In genomic region chr11:111344032-111344431, GRCh38 we compare ENCODE assay signal across 15 cellular contexts. TPM values are rescaled to one million over a fixed set of nuclear protein-coding genes. Genes with fewer than 3 reads are reported as not detected.
DNase-seq lines count a peak whose midpoint lies in the region; ATAC-seq, FAIRE-seq and TF ChIP-seq lines count a peak whose summit lies in the region.
"Had no signal": no experiment of that assay in that cellular context is flagged by ENCODE, and none has a peak within 500 bp of the region (broad histone marks: within the 10 kb centered on the region; RNA-seq: fewer than 3 reads in every experiment).

No MANE protein-coding gene starts in this region.

- no peak overlapping the region for H3K4me2 ChIP-seq in H1 (ENCODE audit: insufficient read depth in 1 of 2, low read depth in 2 of 2, low read length in 2 of 2)
- H3K4me2 ChIP-seq: BLaER1, neural progenitor cell had no signal

- H2BK5ac ChIP-seq in H1 (ENCODE audit: low read depth, low read length): no peak overlapping the region

- H2AK5ac ChIP-seq in H1 (ENCODE audit: low read depth, low read length): no peak overlapping the region

- no peak overlapping the region for H2BK12ac ChIP-seq in H1 (ENCODE audit: low read depth, low read length)

- WGBS in H1 (ENCODE audit: extremely low coverage in 1 of 2, insufficient coverage in 1 of 2, insufficient read length in 1 of 2, insufficient replicate concordance in 2 of 2, low coverage in 1 of 2, low lambda C conversion rate in 2 of 2, missing lambda C conversion rate in 1 of 2), 2 experiments: 67% methylated on average over 3 of the region's 3 CpGs; no CpG with 5 or more reads in 1 of the 2 experiments

- no peaks in the 10 kb centered on the region for H3K23me2 ChIP-seq in H1 (ENCODE audit: low read depth, low read length)

- no peak overlapping the region for H3K18ac ChIP-seq in H1 (ENCODE audit: extremely low read depth, low read length)

- no peaks in the 10 kb centered on the region for H3K79me2 ChIP-seq in H1 (ENCODE audit: control insufficient read depth in 1 of 2, insufficient read depth in 2 of 2, low read length in 2 of 2)

- H3K79me1 ChIP-seq in H1 (ENCODE audit: low read depth, low read length): no peaks in the 10 kb centered on the region

- no peak overlapping the region for H3K23ac ChIP-seq in H1 (ENCODE audit: insufficient read length)

- no peak overlapping the region for H3K4me3 ChIP-seq in A673 (ENCODE audit: low read depth, low read length, poor library complexity, severe bottlenecking)
- H3K4me3 ChIP-seq in H1 (ENCODE audit: extremely low read depth in 1 of 4, insufficient read depth in 2 of 4, low read depth in 3 of 4, low read length in 4 of 4): no peak overlapping the region
- no peak overlapping the region for H3K4me3 ChIP-seq in mucosa of descending colon
- H3K4me3 ChIP-seq: BLaER1, neural progenitor cell, suprapubic skin had no signal

- POLR2A ChIA-PET in A673 (lab: Charles Lee; ENCODE audit: low non-redundant PET) (no interaction called here), H1 (lab: Charles Lee; ENCODE audit: partially characterized antibody) (no interaction called here)

- H3K36me3 ChIP-seq in A673 (ENCODE audit: insufficient read depth, low read length, poor library complexity, severe bottlenecking) (no peaks in the 10 kb centered on the region), H1 (ENCODE audit: control insufficient read depth in 2 of 4, insufficient read depth in 4 of 4, low read length in 3 of 4) (no peaks in the 10 kb centered on the region), mucosa of descending colon (ENCODE audit: low read depth) (no peaks in the 10 kb centered on the region)
- H3K36me3 ChIP-seq: BLaER1, neural progenitor cell, suprapubic skin had no signal

- intact Hi-C loops in A673 (cut with micrococcal nuclease; ENCODE audit: unreplicated experiment): no loop called here
- intact Hi-C loops in mucosa of descending colon (cut with DNase I, micrococcal nuclease): no loop called here

- H3K4me1 ChIP-seq in A673 (ENCODE audit: insufficient read depth, low read length, poor library complexity, severe bottlenecking): peaks cover 13% of the 10 kb centered on the region
- peaks cover 0 to 6% (median 0%) of the 10 kb centered on the region in 4 experiments; a peak in 1 of 7 replicates for H3K4me1 ChIP-seq in H1 (replicated peaks in 1 of 4; ENCODE audit: control insufficient read depth in 3 of 4, insufficient read depth in 4 of 4, low read length in 3 of 4)
- no peaks in the 10 kb centered on the region for H3K4me1 ChIP-seq in mucosa of descending colon (ENCODE audit: low read depth)
- H3K4me1 ChIP-seq: BLaER1, neural progenitor cell, suprapubic skin had no signal

- H4K5ac ChIP-seq in H1 (ENCODE audit: insufficient read length, low read depth, low read length): no peak overlapping the region

- H3K14ac ChIP-seq in H1 (ENCODE audit: insufficient read length): no peak overlapping the region

- peak overlapping the region; percentile 80; the same call in 1 of the 2 replicates for H2AFZ ChIP-seq in H1 (ENCODE audit: low read length)
- H2AFZ ChIP-seq: neural progenitor cell had no signal

- H3K4ac ChIP-seq in H1 (replicated peaks; ENCODE audit: insufficient read length, low read depth, low read length): no peak overlapping the region

- TF ChIP-seq EP300 in H1 (IDR thresholded peaks at IDR 0.05; ENCODE audit: borderline replicate concordance in 1 of 2, low read depth in 2 of 2, low read length in 2 of 2): no peak

- H3K56ac ChIP-seq in H1 (replicated peaks; ENCODE audit: insufficient read length, low read depth, low read length): no peak overlapping the region

- no peak for TF ChIP-seq POLR2A in H1 (IDR thresholded peaks at IDR 0.05; ENCODE audit: control extremely low read depth in 1 of 2, low read depth in 2 of 2, low read length in 2 of 2)

- H2BK20ac ChIP-seq in H1 (ENCODE audit: low read length): no peak overlapping the region

- no peaks in the 10 kb centered on the region for H4K20me1 ChIP-seq in H1 (replicated peaks in 1 of 2; ENCODE audit: control insufficient read depth in 1 of 2, insufficient read depth in 2 of 2, low read length in 2 of 2)
- H4K20me1 ChIP-seq: BLaER1 had no signal

- no peak overlapping the region for H3K9ac ChIP-seq in H1 (replicated peaks in 1 of 4; ENCODE audit: extremely low read depth in 1 of 4, low read depth in 3 of 4, low read length in 3 of 4)
- H3K9ac ChIP-seq: BLaER1, neural progenitor cell had no signal

- H4K91ac ChIP-seq in H1 (replicated peaks; ENCODE audit: insufficient read length, low read length): no peak overlapping the region

- no TSS peak for BruUV-seq in A673 (replicated peaks; lab: Mats Ljungman, UMichigan)

- H3K27me3 ChIP-seq in A673 (replicated peaks; ENCODE audit: insufficient read depth, low read depth, low read length, poor library complexity) (no peaks in the 10 kb centered on the region), H1 (replicated peaks in 1 of 4; ENCODE audit: control insufficient read depth in 3 of 4, extremely low read depth in 1 of 4, insufficient read depth in 3 of 4, low read length in 3 of 4) (no peaks in the 10 kb centered on the region)
- H3K27me3 ChIP-seq: BLaER1, neural progenitor cell, suprapubic skin had no signal

- CTCF ChIA-PET in A673 (lab: Charles Lee) (no interaction called here), H1 (lab: Charles Lee; ENCODE audit: partially characterized antibody) (interaction anchor here (1.2 to 2.8 kb wide), 2 partner anchors 10 to 79 kb away, joined by 3 to 8 read pairs; no protein-coding TSS in a partner anchor)

- ATAC-seq in mucosa of descending colon: peak; percentile 36
- no peak for ATAC-seq in GM18867 (IDR thresholded peaks at IDR 0.05; ENCODE audit: unreplicated experiment)
- no peak for ATAC-seq in GM21515 (IDR thresholded peaks at IDR 0.05; ENCODE audit: unreplicated experiment)

- no peak overlapping the region for H3K27ac ChIP-seq in A673 (ENCODE audit: low read depth, low read length, poor library complexity, severe bottlenecking)
- no peak overlapping the region for H3K27ac ChIP-seq in H1 (ENCODE audit: low read depth, low read length)
- H3K27ac ChIP-seq: BLaER1, neural progenitor cell, suprapubic skin had no signal

- FAIRE-seq in H1 (lab: Jason Lieb, UNC): no peak

- TF ChIP-seq CTCF in A673 (conservative IDR thresholded peaks at IDR 0.05; ENCODE audit: low read depth, low read length) (no peak), H1 (IDR thresholded peaks at IDR 0.05; ENCODE audit: control extremely low read depth in 1 of 3, insufficient read depth in 1 of 3, low read depth in 1 of 3, low read length in 3 of 3) (no peak), mucosa of descending colon (IDR thresholded peaks at IDR 0.05) (no peak)

- peak; percentile 39 for DNase-seq in A673 (ENCODE audit: low spot score)
- DNase-seq in HCEC 1CT: peak; percentile 78
- no peak for DNase-seq in H1 (ENCODE audit: low read depth in 1 of 2, low spot score in 2 of 2)
- DNase-seq in mucosa of descending colon: no peak
- DNase-seq in NCI-H510A treated with DMSO at 0.1 percent for 48 hours (lab: John Stamatoyannopoulos, UW): no peak
- no peak for DNase-seq in SW480 (ENCODE audit: low spot score)
- DNase-seq: activated CD4-positive, alpha-beta T cell treated with anti-CD3 and anti-CD28 coated beads, Interleukin-2, amount 10 ng/mL, durations not matched to agents 24 days and 14 days; NCI-H2081 treated with DMSO at 0.1 percent for 48 hours; stimulated activated CD4-positive, alpha-beta T cell treated with anti-CD3 and anti-CD28 coated beads, Interleukin-4, amount 100 ng/mL, for 1 hour had no signal

- H2BK15ac ChIP-seq in H1 (ENCODE audit: low read length): no peak overlapping the region

- no peak overlapping the region for H2BK120ac ChIP-seq in H1 (replicated peaks; ENCODE audit: low read depth, low read length)

- H4K8ac ChIP-seq in H1 (ENCODE audit: extremely low read depth, insufficient read depth, low read length): no peak overlapping the region

- no peak for TF ChIP-seq RAD21 in H1 (IDR thresholded peaks at IDR 0.05 in 1 of 2, conservative IDR thresholded peaks at IDR 0.05 in 1 of 2; ENCODE audit: low read depth in 2 of 2, low read length in 2 of 2)

- peaks cover 15% of the 10 kb centered on the region for H3K9me3 ChIP-seq in A673 (ENCODE audit: low read depth, low read length, poor library complexity, severe bottlenecking)
- H3K9me3 ChIP-seq in H1 (ENCODE audit: insufficient read depth in 2 of 2, low read depth in 1 of 2, low read length in 1 of 2): no peaks in the 10 kb centered on the region
- H3K9me3 ChIP-seq in mucosa of descending colon: no peaks in the 10 kb centered on the region
- H3K9me3 ChIP-seq: suprapubic skin had no signal

TF ChIP-seq in H1, 55 proteins besides CTCF, POLR2A, EP300 and RAD21 (continues in another document):
- TF ChIP-seq KDM5A (IDR thresholded peaks at IDR 0.05; ENCODE audit: low read length): no peak
- TF ChIP-seq TEAD4 (IDR thresholded peaks at IDR 0.05; ENCODE audit: low read depth, low read length): no peak
- TF ChIP-seq EZH2 (IDR thresholded peaks at IDR 0.05; ENCODE audit: low read depth, low read length, severe bottlenecking): no peak
- TF ChIP-seq TBP (IDR thresholded peaks at IDR 0.05; ENCODE audit: low read depth, low read length): no peak
- TF ChIP-seq RFX5 (IDR thresholded peaks at IDR 0.05; ENCODE audit: borderline replicate concordance, low read depth, low read length): no peak

RNA-seq across cellular contexts. Expression of gene POU2AF1, which starts 35.0 kb away (rescaled TPM):
- total RNA-seq in A673 (2021) (not detected in 2 replicates), mucosa of descending colon (1 to 10 TPM; 2.8 to 9.3 (median 5.4) TPM)
- total RNA-seq in H1 (2021; fragmentation: NEBNext Ultra II Directional; extraction: Animal tissue kit (Norgen Biotek cat#: 25700)): not detected in 2 replicates
- polyA plus RNA-seq in H1 (2011; rRNA removed): not detected in 2 replicates
- polyA plus RNA-seq in H1 (2011; cell fraction: cytosol; rRNA removed): not detected
- not detected for polyA plus RNA-seq in H1 (2011; cell fraction: nucleus; rRNA removed)
- not detected in 4 replicates for polyA plus RNA-seq in H1 (2012, experiment 1 of 2)
- polyA plus RNA-seq in H1 (2012, experiment 2 of 2): not detected
- not detected for polyA plus RNA-seq in H1 (2013, experiment 1 of 2)
- polyA plus RNA-seq in H1 (2013, experiment 2 of 2): not detected
- polyA minus RNA-seq in H1 (2011; rRNA and poly(A)+ RNA removed): not detected in 2 replicates
- not detected for polyA minus RNA-seq in H1 (2011; cell fraction: cytosol; rRNA and poly(A)+ RNA removed)
- polyA minus RNA-seq in H1 (2011; cell fraction: nucleus; rRNA and poly(A)+ RNA removed): not detected
- total RNA-seq: SK-MEL-5, suprapubic skin had no signal

RNA-seq across cellular contexts. Expression of gene POU2AF3, which starts 45.7 kb away (rescaled TPM):
- total RNA-seq in A673 (2021) (0.77 and 1.1 TPM in 2 replicates), mucosa of descending colon (10 to 100 TPM in 1 of 3 donors, 1 to 10 TPM in 2; 6.7 to 14.5 (median 8.1) TPM)
- total RNA-seq in H1 (2021; fragmentation: NEBNext Ultra II Directional; extraction: Animal tissue kit (Norgen Biotek cat#: 25700)): 1.2 and 1.6 TPM in 2 replicates
- polyA plus RNA-seq in H1 (2011; rRNA removed): 4.7 and 5.7 TPM in 2 replicates
- polyA plus RNA-seq in H1 (2011; cell fraction: cytosol; rRNA removed): 4.0 TPM
- polyA plus RNA-seq in H1 (2011; cell fraction: nucleus; rRNA removed): 7.8 TPM
- 1.7 to 2.4 TPM (median 2.1 TPM) in 4 replicates for polyA plus RNA-seq in H1 (2012, experiment 1 of 2)
- polyA plus RNA-seq in H1 (2012, experiment 2 of 2): 2.0 TPM
- 2.1 TPM for polyA plus RNA-seq in H1 (2013, experiment 1 of 2)
- polyA plus RNA-seq in H1 (2013, experiment 2 of 2): 2.0 TPM
- polyA minus RNA-seq in H1 (2011; rRNA and poly(A)+ RNA removed): 0.73 and 1.4 TPM in 2 replicates
- polyA minus RNA-seq in H1 (2011; cell fraction: cytosol; rRNA and poly(A)+ RNA removed): 0.88 TPM
- 1.7 TPM for polyA minus RNA-seq in H1 (2011; cell fraction: nucleus; rRNA and poly(A)+ RNA removed)
- total RNA-seq: SK-MEL-5 had no signal

Comparison
In these comparisons a context has a peak if more than half of its experiments do, and no peak if none do; other contexts are left out.
1. DNase-seq: peak in A673 (single experiment) and HCEC 1CT (single experiment); none in H1 (0 of 2), mucosa of descending colon (0 of 3), NCI-H510A treated with DMSO at 0.1 percent for 48 hours (single experiment) and SW480 (single experiment).